Comparison of ENCODE assay signal across 13 cellular contexts in genomic region chr2:40220177-40220925, GRCh38.
DNase-seq lines count a peak whose midpoint lies in the region; TF ChIP-seq lines count a peak whose summit lies in the region.
"Had no signal": no experiment of that assay in that cellular context is flagged by ENCODE, and none has a peak within 500 bp of the region (broad histone marks: within the 10 kb centered on the region; RNA-seq: fewer than 3 reads in every experiment).

No MANE protein-coding gene starts in this region.

- H3K27ac ChIP-seq in PC-9 (no peak overlapping the region), OCI-LY7 (ENCODE audit: low read depth, low read length, poor library complexity, severe bottlenecking) (no peak overlapping the region)

- peaks cover 21% of the 10 kb centered on the region for H3K9me3 Mint-ChIP-seq in nephron

- H3K4me3 Mint-ChIP-seq in nephron: no peak overlapping the region
- H3K4me3 Mint-ChIP-seq: activated T-helper 17 cell treated with anti-CD3 and anti-CD28 coated beads, Interleukin-2, amount 50 U/mL, for 72 hours had no signal

- no peak overlapping the region for H3K4me3 ChIP-seq in AG10803 (ENCODE audit: low read length)
- H3K4me3 ChIP-seq in PC-9: no peak overlapping the region
- no peak overlapping the region for H3K4me3 ChIP-seq in OCI-LY7 (ENCODE audit: low read depth, low read length, poor library complexity, severe bottlenecking)

- no peaks in the 10 kb centered on the region for H3F3A ChIP-seq in PC-9 (ENCODE audit: insufficient read depth, low read depth)

- H4K20me1 ChIP-seq in PC-9 (ENCODE audit: insufficient read depth) (no peaks in the 10 kb centered on the region), OCI-LY7 (ENCODE audit: insufficient read depth, low read length) (no peaks in the 10 kb centered on the region)

- peak; percentile 74 for DNase-seq in AG10803 (ENCODE audit: low read depth)
- peak; percentile 81 for DNase-seq in NOMO-1 treated with DMSO at 0.1 percent for 48 hours (lab: John Stamatoyannopoulos, UW; ENCODE audit: unreplicated experiment)
- peak; percentile 67 for DNase-seq in fibroblast of peridontal ligament (ENCODE audit: extremely low read depth)
- no peak for DNase-seq in NCI-H526 (lab: John Stamatoyannopoulos, UW)
- DNase-seq in PC-9: no peak
- no peak for DNase-seq in OCI-LY7 (ENCODE audit: low spot score)
- no peak for DNase-seq in middle frontal gyrus (ENCODE audit: extremely low spot score, low spot score)
- DNase-seq: activated CD4-positive, CD25-positive, alpha-beta regulatory T cell; AML-193; midbrain; SHP77 had no signal

- H3K4me2 ChIP-seq in PC-9: no peak overlapping the region
- H3K4me2 ChIP-seq in OCI-LY7 (ENCODE audit: low read length): no peak overlapping the region

- H2AFZ ChIP-seq in PC-9 (no peak overlapping the region), OCI-LY7 (ENCODE audit: low read length) (no peak overlapping the region)

- CTCF ChIA-PET in PC-9 (lab: Charles Lee): no interaction called here
- CTCF ChIA-PET in OCI-LY7 (lab: Charles Lee; ENCODE audit: unreplicated experiment): interaction anchor here (0.7 kb wide), 1 partner anchor 26 kb away, joined by 3 read pairs; no protein-coding TSS in a partner anchor

- POLR2A ChIA-PET in PC-9 (lab: Charles Lee; ENCODE audit: unreplicated experiment): no interaction called here
- POLR2A ChIA-PET in OCI-LY7 (lab: Charles Lee): interaction anchor here (0.7 to 1.2 kb wide), 8 partner anchors 10 to 1246 kb away, joined by 3 to 4 read pairs (median 3); no protein-coding TSS in a partner anchor

- no TSS peak for BruUV-seq in PC-9 (replicated peaks; lab: Mats Ljungman, UMichigan)
- no TSS peak for BruUV-seq in OCI-LY7 (replicated peaks; lab: Mats Ljungman, UMichigan)

- H3K9me3 ChIP-seq in PC-9 (ENCODE audit: insufficient read depth, low read depth) (no peaks in the 10 kb centered on the region), OCI-LY7 (ENCODE audit: low read length) (no peaks in the 10 kb centered on the region)

- intact Hi-C loops in PC-9 (cut with micrococcal nuclease; ENCODE audit: unreplicated experiment) (no loop called here), OCI-LY7 (cut with micrococcal nuclease; ENCODE audit: unreplicated experiment) (no loop called here)

- H3K4me1 ChIP-seq in PC-9 (replicated peaks; ENCODE audit: insufficient read depth) (no peaks in the 10 kb centered on the region), OCI-LY7 (ENCODE audit: insufficient read depth, low read length, poor library complexity, severe bottlenecking) (peaks cover 3% of the 10 kb centered on the region)

- H3K36me3 ChIP-seq in PC-9 (ENCODE audit: low read depth) (no peaks in the 10 kb centered on the region), OCI-LY7 (ENCODE audit: insufficient read depth, low read length) (no peaks in the 10 kb centered on the region)

- H3K27me3 Mint-ChIP-seq in nephron (ENCODE audit: low read depth): no peaks in the 10 kb centered on the region
- H3K27me3 Mint-ChIP-seq: activated T-helper 17 cell treated with anti-CD3 and anti-CD28 coated beads, Interleukin-2, amount 50 U/mL, for 72 hours had no signal

- H3K27me3 ChIP-seq in PC-9 (ENCODE audit: insufficient read depth, low read depth): no peaks in the 10 kb centered on the region

- H3K36me3 Mint-ChIP-seq in nephron (ENCODE audit: low read depth): peaks cover 20% of the 10 kb centered on the region

- H3K9me2 ChIP-seq in PC-9 (ENCODE audit: insufficient read depth): no peaks in the 10 kb centered on the region
- no peaks in the 10 kb centered on the region for H3K9me2 ChIP-seq in OCI-LY7 (ENCODE audit: insufficient read depth, low read length)

- peaks cover 31% of the 10 kb centered on the region for H3K4me1 Mint-ChIP-seq in nephron
- H3K4me1 Mint-ChIP-seq: activated T-helper 17 cell treated with anti-CD3 and anti-CD28 coated beads, Interleukin-2, amount 50 U/mL, for 72 hours had no signal

- peak overlapping the region; percentile 78 to 90 (median 89) for H3K27ac Mint-ChIP-seq in nephron
- H3K27ac Mint-ChIP-seq: activated T-helper 17 cell treated with anti-CD3 and anti-CD28 coated beads, Interleukin-2, amount 50 U/mL, for 72 hours had no signal

- TF ChIP-seq CTCF in AG10803 (conservative IDR thresholded peaks at IDR 0.05; ENCODE audit: low read length) (no peak), nephron (IDR thresholded peaks at IDR 0.05; ENCODE audit: unreplicated experiment in 3 of 3) (no peak), PC-9 (conservative IDR thresholded peaks at IDR 0.05) (no peak), OCI-LY7 (conservative IDR thresholded peaks at IDR 0.05; ENCODE audit: low read length) (no peak)

- H3K79me2 ChIP-seq in PC-9 (ENCODE audit: low read depth): no peaks in the 10 kb centered on the region
- H3K79me2 ChIP-seq in OCI-LY7 (ENCODE audit: insufficient read depth, low read depth, low read length): no peaks in the 10 kb centered on the region

Comparison
In these comparisons a context has a peak if more than half of its experiments do, and no peak if none do; other contexts are left out.
1. DNase-seq: peak in AG10803 (single experiment), NOMO-1 treated with DMSO at 0.1 percent for 48 hours (single experiment) and fibroblast of peridontal ligament (single experiment); none in NCI-H526 (0 of 2), PC-9 (0 of 2), OCI-LY7 (single experiment) and middle frontal gyrus (single experiment).